In the genomic region with DNA sequence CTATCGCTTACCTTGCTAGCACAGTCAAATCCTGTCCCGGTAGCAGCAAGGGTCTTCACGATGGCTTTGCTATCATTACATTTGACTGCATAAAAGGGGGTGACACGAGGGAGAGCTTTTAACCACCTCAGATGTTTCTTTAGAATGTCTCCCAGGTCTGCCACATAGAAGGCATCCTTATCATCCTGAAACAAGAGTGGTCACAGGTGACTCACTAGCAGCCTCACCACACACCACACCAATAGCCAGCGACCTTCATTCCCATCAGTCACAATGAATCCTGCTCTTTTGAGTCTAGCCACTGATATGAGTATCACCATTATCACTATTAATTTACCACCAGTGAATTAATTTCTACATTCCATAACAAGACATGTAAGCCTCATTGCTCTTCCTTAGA, we compare ENCODE assay signal across 12 cellular contexts. TPM values are rescaled to one million over a fixed set of nuclear protein-coding genes. Genes with fewer than 3 reads are reported as not detected.
DNase-seq lines count a peak whose midpoint lies in the region; ATAC-seq and TF ChIP-seq lines count a peak whose summit lies in the region.
"Had no signal": no experiment of that assay in that cellular context is flagged by ENCODE, and none has a peak within 500 bp of the region (broad histone marks: within the 10 kb centered on the region; RNA-seq: fewer than 3 reads in every experiment).

No MANE protein-coding gene starts in this region.

- 78 to 93% methylated on average over 3 to 5 of the region's 5 CpGs for WGBS in gastroesophageal sphincter (ENCODE audit: low coverage in 1 of 2), 2 donors
- 93% methylated on average over 5 of the region's 5 CpGs for WGBS in suprapubic skin
- WGBS in lower leg skin, 2 donors, result 91% methylated on average over 5 of the region's 5 CpGs

- H3K27ac ChIP-seq in gastroesophageal sphincter (peak overlapping the region in 3 of 4 donors; percentile 40 to 99 (median 93)), suprapubic skin (no peak overlapping the region)
- H3K27ac ChIP-seq: esophagus squamous epithelium, vagina had no signal

- peaks cover 2 to 57% (median 15%) of the 10 kb centered on the region in 3 donors for H3K4me1 ChIP-seq in gastroesophageal sphincter
- peaks cover 23% of the 10 kb centered on the region for H3K4me1 ChIP-seq in suprapubic skin

- TF ChIP-seq EP300 in gastroesophageal sphincter (IDR thresholded peaks at IDR 0.05) (no peak), suprapubic skin (IDR thresholded peaks at IDR 0.05) (no peak)

- H3K9me3 ChIP-seq in gastroesophageal sphincter (no peaks in the 10 kb centered on the region), suprapubic skin (no peaks in the 10 kb centered on the region)
- H3K9me3 ChIP-seq: esophagus squamous epithelium, vagina had no signal

- no peak for TF ChIP-seq POLR2A in gastroesophageal sphincter (IDR thresholded peaks at IDR 0.05)
- no peak for TF ChIP-seq POLR2A in suprapubic skin (IDR thresholded peaks at IDR 0.05)
- TF ChIP-seq POLR2A in lower leg skin (IDR thresholded peaks at IDR 0.05), result no peak

- ATAC-seq in gastroesophageal sphincter, result no peak

- TF ChIP-seq CTCF in GM12865 (IDR thresholded peaks at IDR 0.05; ENCODE audit: insufficient read depth, low read depth, low read length, missing control alignments), result no peak
- TF ChIP-seq CTCF in gastroesophageal sphincter (IDR thresholded peaks at IDR 0.05), result no peak
- TF ChIP-seq CTCF in suprapubic skin (IDR thresholded peaks at IDR 0.05), result no peak
- TF ChIP-seq CTCF in lower leg skin (IDR thresholded peaks at IDR 0.05), result no peak

- DNase-seq in A172 (ENCODE audit: low spot score), result peak; percentile 56
- DNase-seq in GM12865 (ENCODE audit: low read depth), result peak; percentile 57
- peak; percentile 60 to 75 for DNase-seq in activated CD4-positive, alpha-beta T cell treated with anti-CD3 and anti-CD28 coated beads, Interleukin-2, amount 50 U/mL, for 48 hours
- DNase-seq in cerebellum (ENCODE audit: low spot score), result no peak
- DNase-seq in suprapubic skin (ENCODE audit: low spot score in 2 of 2), result no peak
- DNase-seq in lower leg skin (ENCODE audit: low spot score in 2 of 2), result no peak
- no peak for DNase-seq in NCI-H1930 (lab: John Stamatoyannopoulos, UW)
- DNase-seq: BE2C, caudate nucleus, esophagus squamous epithelium had no signal

- H3K27me3 ChIP-seq in gastroesophageal sphincter, result no peaks in the 10 kb centered on the region
- no peaks in the 10 kb centered on the region for H3K27me3 ChIP-seq in suprapubic skin
- H3K27me3 ChIP-seq: BE2C, vagina had no signal

- intact Hi-C loops in lower leg skin (cut with DNase I; ENCODE audit: low total_unique reads), result no loop called here

- H3K36me3 ChIP-seq in gastroesophageal sphincter, result peaks cover 3 to 55% of the 10 kb centered on the region in 2 donors
- peaks cover 47% of the 10 kb centered on the region for H3K36me3 ChIP-seq in suprapubic skin

- H3K4me3 ChIP-seq in GM12865 (ENCODE audit: low read depth, low read length), result peak overlapping the region; percentile 87; the same call in 1 of the 2 replicates
- no peak overlapping the region for H3K4me3 ChIP-seq in gastroesophageal sphincter
- H3K4me3 ChIP-seq in suprapubic skin, result no peak overlapping the region
- H3K4me3 ChIP-seq in lower leg skin (ENCODE audit: low read depth, poor library complexity, severe bottlenecking), result no peak overlapping the region
- H3K4me3 ChIP-seq: esophagus squamous epithelium, vagina had no signal

RNA-seq across cellular contexts. Expression of gene ODC1, which starts 3.7 kb away (rescaled TPM):
- 308 and 372 TPM in 2 replicates for total RNA-seq in A172 (2014; rRNA removed; shearing (Covaris generic))
- 100 to 1,000 TPM; 105 to 199 (median 137) TPM for total RNA-seq in gastroesophageal sphincter
- total RNA-seq in cerebellum, result 104 TPM
- 10 to 100 TPM; 16.5 to 76.6 (median 40.8) TPM for total RNA-seq in suprapubic skin
- 10 to 100 TPM; 11.5 to 19.7 (median 17.8) TPM for total RNA-seq in lower leg skin

Comparison
In these comparisons a context has a peak if more than half of its experiments do, and no peak if none do; other contexts are left out.
1. DNase-seq: peak in A172 (single experiment), GM12865 (single experiment) and activated CD4-positive, alpha-beta T cell treated with anti-CD3 and anti-CD28 coated beads, Interleukin-2, amount 50 U/mL, for 48 hours (2 of 2); none in cerebellum (single experiment), suprapubic skin (0 of 2), lower leg skin (0 of 2) and NCI-H1930 (0 of 2).